ENCODE assay signal across 15 cellular contexts in the genomic region with DNA sequence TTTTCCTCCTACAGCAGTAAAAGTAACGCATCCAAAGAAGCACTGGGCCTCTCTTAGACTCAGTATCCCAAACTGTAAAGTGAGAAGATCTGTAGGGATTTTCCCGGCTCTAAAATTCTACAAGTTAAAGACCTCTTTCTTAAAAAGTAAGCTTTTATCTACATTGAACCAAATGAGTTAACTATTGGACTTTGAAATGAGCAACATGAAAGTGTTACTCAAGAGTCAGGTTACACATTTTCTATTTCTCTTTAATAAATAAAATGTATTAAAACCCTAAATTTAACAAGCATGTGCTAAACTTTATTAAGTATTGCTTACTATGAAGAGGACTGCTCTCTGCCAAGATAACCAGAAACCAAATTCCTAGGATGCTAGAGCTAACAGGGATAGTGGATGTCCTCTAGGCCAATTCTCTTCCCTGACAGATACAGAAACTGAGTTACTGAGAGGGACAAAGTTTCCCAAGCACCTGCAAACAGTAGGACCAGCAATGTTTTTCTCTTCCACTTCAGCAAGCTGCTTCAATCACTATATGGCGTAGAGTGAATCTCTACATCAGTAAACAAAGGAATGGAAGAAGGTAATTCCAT. TPM values are rescaled to one million over a fixed set of nuclear protein-coding genes. Genes with fewer than 3 reads are reported as not detected.
DNase-seq lines count a peak whose midpoint lies in the region; ATAC-seq and TF ChIP-seq lines count a peak whose summit lies in the region.
"Had no signal": no experiment of that assay in that cellular context is flagged by ENCODE, and none has a peak within 500 bp of the region (broad histone marks: within the 10 kb centered on the region; RNA-seq: fewer than 3 reads in every experiment).

No MANE protein-coding gene starts in this region.

- 2% methylated on average over 3 of the region's 3 CpGs for WGBS in right lobe of liver (ENCODE audit: insufficient coverage, low coverage, low lambda C conversion rate, missing lambda C conversion rate)

- peak overlapping the region in 1 of 3 donors; percentile 10 for H3K4me3 ChIP-seq in right lobe of liver
- H3K4me3 ChIP-seq in thoracic aorta: no peak overlapping the region
- H3K4me3 ChIP-seq: GM12878, HAP-1 had no signal

- no peak for TF ChIP-seq POLR2A in right lobe of liver (IDR thresholded peaks at IDR 0.05)

- H3K27ac ChIP-seq in right lobe of liver: peak overlapping the region; percentile 14 to 91 (median 90)
- peak overlapping the region; percentile 32 to 36 for H3K27ac ChIP-seq in thoracic aorta
- H3K27ac ChIP-seq: HL-60 had no signal

- H3K4me1 ChIP-seq in right lobe of liver (peaks cover 0 to 44% (median 8%) of the 10 kb centered on the region in 4 donors), thoracic aorta (ENCODE audit: control insufficient read depth in 1 of 2, low read depth in 2 of 2) (peaks cover 10 to 50% of the 10 kb centered on the region in 2 donors)

- H3K9me3 Mint-ChIP-seq in WTC11 (no peaks in the 10 kb centered on the region), chondrocyte (ENCODE audit: low read depth) (no peaks in the 10 kb centered on the region)
- H3K9me3 Mint-ChIP-seq: CD4-positive, alpha-beta T cell had no signal

- H3K4me3 Mint-ChIP-seq in WTC11 (no peak overlapping the region), chondrocyte (ENCODE audit: unreplicated experiment) (no peak overlapping the region)
- H3K4me3 Mint-ChIP-seq: B cell; CD4-positive, alpha-beta T cell had no signal

- intact Hi-C loops in right lobe of liver (cut with DNase I): no loop called here

- H3K9me3 ChIP-seq in right lobe of liver (no peaks in the 10 kb centered on the region), thoracic aorta (no peaks in the 10 kb centered on the region)
- H3K9me3 ChIP-seq: HAP-1 had no signal

- ATAC-seq in WTC11 (no peak), right lobe of liver (peak; percentile 35 to 62 (median 43)), thoracic aorta (ENCODE audit: insufficient number of reproducible peaks, low FRiP score, low read depth) (no peak), GM21786 (IDR thresholded peaks at IDR 0.05; ENCODE audit: unreplicated experiment) (no peak), HG02588 (IDR thresholded peaks at IDR 0.05; ENCODE audit: unreplicated experiment) (no peak)
- ATAC-seq: GM12878 had no signal

- H3K36me3 ChIP-seq in right lobe of liver (no peaks in the 10 kb centered on the region), thoracic aorta (no peaks in the 10 kb centered on the region)
- H3K36me3 ChIP-seq: HAP-1 had no signal

- CTCF ChIA-PET in WTC11 (lab: Charles Lee): no interaction called here

- POLR2A ChIA-PET in WTC11 (lab: Charles Lee): interaction anchor here (0.5 kb wide), 1 partner anchor 20 kb away, joined by 7 read pairs; no protein-coding TSS in a partner anchor

- H3K27me3 ChIP-seq in right lobe of liver (no peaks in the 10 kb centered on the region), thoracic aorta (replicated peaks; ENCODE audit: insufficient read depth) (no peaks in the 10 kb centered on the region)

- H3K27ac Mint-ChIP-seq in WTC11: peak overlapping the region; percentile 26; the same call in 1 of the 2 replicates
- peak overlapping the region; percentile 15 for H3K27ac Mint-ChIP-seq in chondrocyte (ENCODE audit: unreplicated experiment)
- H3K27ac Mint-ChIP-seq: B cell; CD4-positive, alpha-beta T cell had no signal

- H3K36me3 Mint-ChIP-seq in WTC11 (no peaks in the 10 kb centered on the region), chondrocyte (ENCODE audit: low read depth) (no peaks in the 10 kb centered on the region)

- H3K27me3 Mint-ChIP-seq in WTC11 (ENCODE audit: low read depth) (no peaks in the 10 kb centered on the region), chondrocyte (ENCODE audit: low read depth) (no peaks in the 10 kb centered on the region)

- H3K4me1 Mint-ChIP-seq in WTC11 (peaks cover 7% of the 10 kb centered on the region), chondrocyte (ENCODE audit: low read depth) (peaks cover 13% of the 10 kb centered on the region)
- H3K4me1 Mint-ChIP-seq: B cell had no signal

- TF ChIP-seq CTCF in WTC11 (IDR thresholded peaks at IDR 0.05): no peak
- no peak for TF ChIP-seq CTCF in chondrocyte (IDR thresholded peaks at IDR 0.05)
- TF ChIP-seq CTCF in right lobe of liver (IDR thresholded peaks at IDR 0.05): no peak
- TF ChIP-seq CTCF in thoracic aorta (IDR thresholded peaks at IDR 0.05): no peak

- no peak for DNase-seq in WTC11 (ENCODE audit: low spot score)
- DNase-seq in chondrocyte (ENCODE audit: low spot score): no peak
- DNase-seq in right lobe of liver: no peak
- no peak for DNase-seq in thoracic aorta (ENCODE audit: low spot score)
- DNase-seq in glomerular visceral epithelial cell (ENCODE audit: extremely low spot score): no peak
- DNase-seq: C1 segment of cervical spinal cord; CD4-positive, alpha-beta T cell; DMS79 had no signal

TF ChIP-seq in WTC11, 78 proteins besides CTCF, POLR2A, EP300 and RAD21:
- no peak for TF ChIP-seq TP53 (CRISPR knock-in tag; IDR thresholded peaks at IDR 0.05)
- no peak for TF ChIP-seq GTF2I (CRISPR knock-in tag; conservative IDR thresholded peaks at IDR 0.05)
- no peak for TF ChIP-seq ZNF396 (CRISPR knock-in tag; IDR thresholded peaks at IDR 0.05; ENCODE audit: borderline replicate concordance)
- TF ChIP-seq ATF1 (CRISPR knock-in tag; IDR thresholded peaks at IDR 0.05): no peak
- TF ChIP-seq CBFB (CRISPR knock-in tag; IDR thresholded peaks at IDR 0.05; ENCODE audit: low read depth): no peak
- no peak for TF ChIP-seq SP1 (CRISPR knock-in tag; conservative IDR thresholded peaks at IDR 0.05)
TF ChIP-seq in WTC11: peak in this region for 0.

RNA-seq across cellular contexts. Expression of a gene that starts 21.7 kb away (rescaled TPM):
- 7.1 to 12.5 TPM (median 7.4 TPM) in 3 replicates for total RNA-seq in WTC11 (2021)
- 28.2 to 66.3 TPM (median 63.1 TPM) in 3 replicates for total RNA-seq in chondrocyte
- total RNA-seq in right lobe of liver: 10 to 100 TPM; 23.0 to 45.3 (median 39.6) TPM
- 100 to 1,000 TPM in 1 of 2 donors, 10 to 100 TPM in 1; 54.8 to 114 TPM for total RNA-seq in thoracic aorta
- total RNA-seq: B cell; CD4-positive, alpha-beta T cell; G401 had no signal

Comparison
In these comparisons a context has a peak if more than half of its experiments do, and no peak if none do; other contexts are left out.
1. ATAC-seq: peak in right lobe of liver (4 of 4); none in WTC11 (single experiment), thoracic aorta (single experiment), GM21786 (single experiment) and HG02588 (single experiment).